In the genomic region with DNA sequence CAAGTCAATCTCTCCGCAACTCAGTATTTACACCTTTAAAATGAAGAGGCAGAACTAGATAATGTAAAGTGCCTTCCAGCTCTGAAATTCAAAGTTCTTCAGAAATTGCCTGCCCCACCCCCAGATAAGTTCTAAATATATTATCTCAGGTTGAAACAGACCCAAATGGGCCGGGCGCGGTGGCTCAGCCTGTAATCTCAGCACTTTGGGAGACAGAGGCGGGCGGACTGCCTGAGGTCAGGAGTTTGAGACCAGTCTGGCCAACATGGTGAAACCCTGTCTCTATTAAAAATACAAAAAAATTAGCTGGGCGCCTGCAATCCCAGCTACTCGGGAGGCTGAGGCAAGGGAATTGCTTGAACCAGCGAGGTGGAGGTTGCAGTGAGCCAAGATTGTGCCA, we compare ENCODE assay signal across 7 cellular contexts. TPM values are rescaled to one million over a fixed set of nuclear protein-coding genes. Genes with fewer than 3 reads are reported as not detected.
DNase-seq lines count a peak whose midpoint lies in the region; ATAC-seq and TF ChIP-seq lines count a peak whose summit lies in the region.
"Not testable (repeated sequence)": the region's sequence is repeated elsewhere in the genome, so short reads cannot be mapped to it uniquely, and the experiment has no call there.

No MANE protein-coding gene starts in this region.

- H3K4me1 ChIP-seq in right cardiac atrium (ENCODE audit: control insufficient read depth, insufficient read depth, low read length), result not testable (repeated sequence)

- H3K27ac ChIP-seq in VCaP, result peak overlapping the region; percentile 1; the same call in 1 of the 2 replicates
- H3K27ac ChIP-seq in right cardiac atrium (ENCODE audit: low read length), result not testable (repeated sequence)

- H3K9me3 ChIP-seq in right cardiac atrium (ENCODE audit: control insufficient read depth, low read length), result not testable (repeated sequence)

- H3K4me3 Mint-ChIP-seq in central memory CD8-positive, alpha-beta T cell; memory B cell: not testable (repeated sequence)

- H3K4me3 ChIP-seq in right cardiac atrium (ENCODE audit: low read length), result not testable (repeated sequence)

- not testable (repeated sequence) for DNase-seq in central memory CD8-positive, alpha-beta T cell (ENCODE audit: low spot score in 2 of 2); memory B cell (ENCODE audit: low spot score in 2 of 2)
- DNase-seq in Right ventricle myocardium superior (peak; percentile 46), left cardiac atrium (peak; percentile 29), right cardiac atrium (peak; percentile 30 to 73 (median 60)), posterior vena cava (ENCODE audit: low spot score) (peak; percentile 81)

- H3K36me3 Mint-ChIP-seq in central memory CD8-positive, alpha-beta T cell (ENCODE audit: insufficient read depth); memory B cell: not testable (repeated sequence)

- WGBS in right cardiac atrium, result 49% methylated on average over 9 of the region's 9 CpGs

- ATAC-seq in central memory CD8-positive, alpha-beta T cell (replicated peaks; ENCODE audit: extremely low read depth, poor library complexity, severe bottlenecking); left cardiac atrium; right cardiac atrium; memory B cell (ENCODE audit: low read depth): not testable (repeated sequence)
- ATAC-seq in Right ventricle myocardium superior (ENCODE audit: poor library complexity), result peak; percentile 38

- intact Hi-C loops in Right ventricle myocardium superior (cut with DNase I) (loop anchor here (5.0 kb wide), 1 partner anchor 41 kb away; no protein-coding TSS in a partner anchor), left cardiac atrium (cut with DNase I) (loop anchor here in 1 of 2 donors (5.0 kb wide), 1 partner anchor 46 kb away; the partner anchor contains the start of gene RNF38), right cardiac atrium (cut with DNase I) (loop anchor here in 2 of 4 donors (5.0 kb wide), 1 partner anchor 41 kb away; no protein-coding TSS in a partner anchor), posterior vena cava (cut with DNase I) (loop anchor here in 1 of 2 donors (2.0 to 5.0 kb wide), 2 partner anchors 40 to 461 kb away; no protein-coding TSS in a partner anchor)

- peak overlapping the region; percentile 32 for H3K27ac Mint-ChIP-seq in central memory CD8-positive, alpha-beta T cell (ENCODE audit: low read depth)
- peak overlapping the region; percentile 41 for H3K27ac Mint-ChIP-seq in memory B cell

- not testable (repeated sequence) for TF ChIP-seq CTCF in VCaP (conservative IDR thresholded peaks at IDR 0.05)

- not testable (repeated sequence) for H3K9me3 Mint-ChIP-seq in central memory CD8-positive, alpha-beta T cell; memory B cell

- H3K27me3 Mint-ChIP-seq in central memory CD8-positive, alpha-beta T cell; memory B cell: not testable (repeated sequence)

- H3K4me1 Mint-ChIP-seq in central memory CD8-positive, alpha-beta T cell, result peaks cover 36% of the 10 kb centered on the region
- peaks cover 16% of the 10 kb centered on the region for H3K4me1 Mint-ChIP-seq in memory B cell

- not testable (repeated sequence) for H3K27me3 ChIP-seq in right cardiac atrium (ENCODE audit: control insufficient read depth, insufficient read depth)

RNA-seq across cellular contexts. Expression of gene RNF38, which starts 48.5 kb away (rescaled TPM):
- total RNA-seq in Right ventricle myocardium superior, result 20.1 TPM
- total RNA-seq in left cardiac atrium, result 10 to 100 TPM; 25.4 to 29.6 TPM
- total RNA-seq in right cardiac atrium, result 10 to 100 TPM; 24.6 to 31.8 (median 28.1) TPM
- 8.8 TPM for polyA plus RNA-seq in right cardiac atrium
- 10 to 100 TPM; 42.0 to 54.7 TPM for total RNA-seq in posterior vena cava
